Comparison of ENCODE assay signal across 13 cellular contexts in the genomic region with DNA sequence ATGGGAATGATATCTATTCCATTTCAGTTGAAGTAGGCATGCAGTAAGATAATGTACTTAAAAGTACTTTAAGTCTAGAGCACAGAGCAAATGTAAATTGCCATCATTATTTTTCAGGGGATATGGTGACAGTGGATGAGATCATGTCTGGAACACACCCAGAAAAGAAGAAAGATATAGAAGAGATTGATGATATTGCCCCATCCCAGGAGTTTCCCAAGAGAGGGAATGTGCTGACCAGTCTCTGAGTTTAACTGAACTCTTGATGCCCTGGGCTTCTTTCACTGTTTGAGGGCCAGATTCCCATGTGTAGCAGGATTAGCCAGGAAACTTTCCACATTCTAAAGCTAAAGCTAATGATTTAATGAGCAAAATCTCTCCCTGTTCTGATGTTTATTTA.
DNase-seq lines count a peak whose midpoint lies in the region; ATAC-seq and TF ChIP-seq lines count a peak whose summit lies in the region.
"Had no signal": no experiment of that assay in that cellular context is flagged by ENCODE, and none has a peak within 500 bp of the region (broad histone marks: within the 10 kb centered on the region; RNA-seq: fewer than 3 reads in every experiment).

No MANE protein-coding gene starts in this region.

- H3K9me3 Mint-ChIP-seq in natural killer cell: no peaks in the 10 kb centered on the region
- H3K9me3 Mint-ChIP-seq: CD8-positive, alpha-beta T cell had no signal

- no peaks in the 10 kb centered on the region for H3K4me1 Mint-ChIP-seq in natural killer cell

- peak; percentile 79 for DNase-seq in Caki2 (ENCODE audit: low read depth)
- peak; percentile 50 for DNase-seq in NCI-H146 (lab: John Stamatoyannopoulos, UW)
- peak; percentile 45 to 58 for DNase-seq in cardiac fibroblast (ENCODE audit: low read depth in 2 of 2)
- no peak for DNase-seq in lung (ENCODE audit: low spot score)
- DNase-seq in natural killer cell: no peak
- no peak for DNase-seq in ACHN
- DNase-seq: activated T-cell treated with anti-CD3 and anti-CD28 coated beads, Interleukin-2, amount 50 U/mL, for 48 hours; CD8-positive, alpha-beta T cell; KG1 had no signal

- no peak overlapping the region for H3K4me3 ChIP-seq in cardiac fibroblast (replicated peaks in 1 of 2; ENCODE audit: low read depth in 2 of 2, low read length in 2 of 2)
- H3K4me3 ChIP-seq in lung: no peak overlapping the region

- peaks cover 0 to 3% of the 10 kb centered on the region in 2 donors for H3K4me1 ChIP-seq in lung (ENCODE audit: control insufficient read depth in 2 of 2, insufficient read depth in 2 of 2, low read length in 2 of 2)

- TF ChIP-seq CTCF in cardiac fibroblast (IDR thresholded peaks at IDR 0.05; ENCODE audit: low read depth, low read length): no peak
- no peak for TF ChIP-seq CTCF in lung (IDR thresholded peaks at IDR 0.05; ENCODE audit: control extremely low read depth, extremely low read depth)
- no peak for TF ChIP-seq CTCF in natural killer cell (IDR thresholded peaks at IDR 0.05)

- H3K27ac Mint-ChIP-seq in natural killer cell: no peak overlapping the region
- H3K27ac Mint-ChIP-seq: CD8-positive, alpha-beta T cell had no signal

- no peaks in the 10 kb centered on the region for H3K36me3 Mint-ChIP-seq in natural killer cell
- H3K36me3 Mint-ChIP-seq: CD8-positive, alpha-beta T cell had no signal

- no peak overlapping the region for H3K4me3 Mint-ChIP-seq in natural killer cell
- H3K4me3 Mint-ChIP-seq: brain; CD8-positive, alpha-beta T cell had no signal

- ATAC-seq in lung (ENCODE audit: insufficient read depth, low FRiP score): peak; percentile 65
- ATAC-seq in GM18909 (IDR thresholded peaks at IDR 0.05; ENCODE audit: poor library complexity, unreplicated experiment): no peak
- no peak for ATAC-seq in HG02938 (IDR thresholded peaks at IDR 0.05; ENCODE audit: unreplicated experiment)
- ATAC-seq in natural killer cell: no peak
- ATAC-seq: CD8-positive, alpha-beta T cell had no signal

- H3K27ac ChIP-seq in lung (ENCODE audit: low read depth in 1 of 2, low read length in 1 of 2): no peak overlapping the region
- H3K27ac ChIP-seq: epithelial cell of prostate had no signal

- in situ Hi-C loops in Caki2 (cut with HindIII; ENCODE audit: low pct_unique_long_range_greater_than_20kb, low sequenced_read_pairs) (no loop called here), ACHN (cut with HindIII; ENCODE audit: low pct_ligation_motif_present, low pct_unique_long_range_greater_than_20kb, low sequenced_read_pairs) (no loop called here)

- peaks cover 10 to 26% of the 10 kb centered on the region in 2 donors for H3K27me3 Mint-ChIP-seq in natural killer cell (ENCODE audit: low read depth in 2 of 2)
- H3K27me3 Mint-ChIP-seq: brain had no signal

- H3K27me3 ChIP-seq in lung (ENCODE audit: control insufficient read depth, insufficient read depth): no peaks in the 10 kb centered on the region

- intact Hi-C loops in natural killer cell (cut with micrococcal nuclease): no loop called here

- H3K36me3 ChIP-seq in lung (ENCODE audit: control insufficient read depth in 2 of 2, insufficient read depth in 2 of 2, low read length in 2 of 2): no peaks in the 10 kb centered on the region

- no peaks in the 10 kb centered on the region for H3K9me3 ChIP-seq in lung (ENCODE audit: control insufficient read depth in 2 of 2, insufficient read depth in 1 of 2, low read length in 1 of 2)

Comparison
In these comparisons a context has a peak if more than half of its experiments do, and no peak if none do; other contexts are left out.
1. DNase-seq: peak in Caki2 (single experiment), NCI-H146 (single experiment) and cardiac fibroblast (2 of 2); none in lung (single experiment), natural killer cell (single experiment) and ACHN (single experiment).